ENCODE assay signal across 1 cellular context in the genomic region with DNA sequence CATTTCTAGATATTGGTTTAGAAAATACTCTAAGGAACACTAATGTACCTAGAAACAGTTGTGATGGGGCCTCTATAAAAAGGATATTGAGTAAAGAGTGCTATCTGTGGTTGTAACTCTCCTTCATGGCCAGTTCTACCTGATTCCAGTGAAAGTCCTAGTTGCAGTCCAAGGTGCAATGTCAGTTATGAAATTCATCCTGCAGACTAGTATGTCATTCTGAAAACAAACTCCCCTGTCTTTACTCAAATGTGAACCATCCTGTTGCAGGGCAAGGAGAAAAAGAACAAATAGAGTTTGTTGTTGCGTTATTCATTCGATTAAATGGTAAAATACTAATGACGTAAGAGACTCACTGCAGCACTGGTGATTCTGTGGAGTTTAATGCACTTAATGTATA.
TF ChIP-seq lines count a peak whose summit lies in the region.

No MANE protein-coding gene starts in this region.

TF ChIP-seq in HepG2, 621 proteins besides CTCF, POLR2A, EP300 and RAD21 (continued from another document and continues in another):
- TF ChIP-seq, protein P1, sequence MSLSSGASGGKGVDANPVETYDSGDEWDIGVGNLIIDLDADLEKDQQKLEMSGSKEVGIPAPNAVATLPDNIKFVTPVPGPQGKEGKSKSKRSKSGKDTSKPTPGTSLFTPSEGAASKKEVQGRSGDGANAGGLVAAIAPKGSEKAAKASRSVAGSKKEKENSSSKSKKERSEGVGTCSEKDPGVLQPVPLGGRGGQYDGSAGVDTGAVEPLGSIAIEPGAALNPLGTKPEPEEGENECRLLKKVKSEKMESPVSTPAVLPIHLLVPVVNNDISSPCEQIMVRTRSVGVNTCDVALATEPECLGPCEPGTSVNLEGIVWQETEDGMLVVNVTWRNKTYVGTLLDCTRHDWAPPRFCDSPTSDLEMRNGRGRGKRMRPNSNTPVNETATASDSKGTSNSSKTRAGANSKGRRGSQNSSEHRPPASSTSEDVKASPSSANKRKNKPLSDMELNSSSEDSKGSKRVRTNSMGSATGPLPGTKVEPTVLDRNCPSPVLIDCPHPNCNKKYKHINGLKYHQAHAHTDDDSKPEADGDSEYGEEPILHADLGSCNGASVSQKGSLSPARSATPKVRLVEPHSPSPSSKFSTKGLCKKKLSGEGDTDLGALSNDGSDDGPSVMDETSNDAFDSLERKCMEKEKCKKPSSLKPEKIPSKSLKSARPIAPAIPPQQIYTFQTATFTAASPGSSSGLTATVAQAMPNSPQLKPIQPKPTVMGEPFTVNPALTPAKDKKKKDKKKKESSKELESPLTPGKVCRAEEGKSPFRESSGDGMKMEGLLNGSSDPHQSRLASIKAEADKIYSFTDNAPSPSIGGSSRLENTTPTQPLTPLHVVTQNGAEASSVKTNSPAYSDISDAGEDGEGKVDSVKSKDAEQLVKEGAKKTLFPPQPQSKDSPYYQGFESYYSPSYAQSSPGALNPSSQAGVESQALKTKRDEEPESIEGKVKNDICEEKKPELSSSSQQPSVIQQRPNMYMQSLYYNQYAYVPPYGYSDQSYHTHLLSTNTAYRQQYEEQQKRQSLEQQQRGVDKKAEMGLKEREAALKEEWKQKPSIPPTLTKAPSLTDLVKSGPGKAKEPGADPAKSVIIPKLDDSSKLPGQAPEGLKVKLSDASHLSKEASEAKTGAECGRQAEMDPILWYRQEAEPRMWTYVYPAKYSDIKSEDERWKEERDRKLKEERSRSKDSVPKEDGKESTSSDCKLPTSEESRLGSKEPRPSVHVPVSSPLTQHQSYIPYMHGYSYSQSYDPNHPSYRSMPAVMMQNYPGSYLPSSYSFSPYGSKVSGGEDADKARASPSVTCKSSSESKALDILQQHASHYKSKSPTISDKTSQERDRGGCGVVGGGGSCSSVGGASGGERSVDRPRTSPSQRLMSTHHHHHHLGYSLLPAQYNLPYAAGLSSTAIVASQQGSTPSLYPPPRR (CRISPR knock-in tag; IDR thresholded peaks at IDR 0.05; ENCODE audit: borderline replicate concordance) = 0 out of 2 replicates have a peak, but pooled peaks have one; percentile 7
- TF ChIP-seq ZNF335 (CRISPR knock-in tag; IDR thresholded peaks at IDR 0.05) (no peak), MAFK (conservative IDR thresholded peaks at IDR 0.05 in 1 of 2, IDR thresholded peaks at IDR 0.05 in 1 of 2; ENCODE audit: low read length in 2 of 2) (no peak), DBP (CRISPR knock-in tag; IDR thresholded peaks at IDR 0.05; ENCODE audit: not compliant biosample characterization) (no peak), MATR3 (CRISPR knock-in tag; IDR thresholded peaks at IDR 0.05) (no peak), CEBPB (IDR thresholded peaks at IDR 0.05; ENCODE audit: borderline replicate concordance, low read depth, low read length) (peak; percentile 65), MYPOP (CRISPR knock-in tag; IDR thresholded peaks at IDR 0.05) (no peak), ZNF687 (CRISPR knock-in tag; IDR thresholded peaks at IDR 0.05) (no peak), SNAPC4 (CRISPR knock-in tag; IDR thresholded peaks at IDR 0.05) (no peak), KLF12 (CRISPR knock-in tag; IDR thresholded peaks at IDR 0.05; ENCODE audit: borderline replicate concordance) (no peak), BHLHE40 (IDR thresholded peaks at IDR 0.05; ENCODE audit: low read length) (no peak), SOX13 (IDR thresholded peaks at IDR 0.05) (no peak), SOX13 (CRISPR knock-in tag; conservative IDR thresholded peaks at IDR 0.05 in 1 of 2, IDR thresholded peaks at IDR 0.05 in 1 of 2) (peak in 1 of 2 experiments; percentile 74; a peak in 2 of 4 replicates), ZNF282 (IDR thresholded peaks at IDR 0.05; ENCODE audit: partially characterized antibody) (no peak), ADNP (CRISPR knock-in tag; IDR thresholded peaks at IDR 0.05) (no peak), ZFP62 (CRISPR knock-in tag; IDR thresholded peaks at IDR 0.05) (no peak), SALL1 (CRISPR knock-in tag; IDR thresholded peaks at IDR 0.05) (peak; percentile 74; the same call in 1 of the 2 replicates), ARHGAP35 (CRISPR knock-in tag; IDR thresholded peaks at IDR 0.05; ENCODE audit: borderline replicate concordance) (no peak), ZSCAN5A (CRISPR knock-in tag; IDR thresholded peaks at IDR 0.05; ENCODE audit: borderline replicate concordance) (no peak), MEF2D (CRISPR knock-in tag; IDR thresholded peaks at IDR 0.05) (no peak), ATF3 (CRISPR knock-in tag; IDR thresholded peaks at IDR 0.05) (no peak), ZNF263 (CRISPR knock-in tag; IDR thresholded peaks at IDR 0.05) (no peak)
- TF ChIP-seq, protein P2, sequence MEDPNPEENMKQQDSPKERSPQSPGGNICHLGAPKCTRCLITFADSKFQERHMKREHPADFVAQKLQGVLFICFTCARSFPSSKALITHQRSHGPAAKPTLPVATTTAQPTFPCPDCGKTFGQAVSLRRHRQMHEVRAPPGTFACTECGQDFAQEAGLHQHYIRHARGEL (CRISPR knock-in tag; IDR thresholded peaks at IDR 0.05) = no peak
- TF ChIP-seq, protein P3, sequence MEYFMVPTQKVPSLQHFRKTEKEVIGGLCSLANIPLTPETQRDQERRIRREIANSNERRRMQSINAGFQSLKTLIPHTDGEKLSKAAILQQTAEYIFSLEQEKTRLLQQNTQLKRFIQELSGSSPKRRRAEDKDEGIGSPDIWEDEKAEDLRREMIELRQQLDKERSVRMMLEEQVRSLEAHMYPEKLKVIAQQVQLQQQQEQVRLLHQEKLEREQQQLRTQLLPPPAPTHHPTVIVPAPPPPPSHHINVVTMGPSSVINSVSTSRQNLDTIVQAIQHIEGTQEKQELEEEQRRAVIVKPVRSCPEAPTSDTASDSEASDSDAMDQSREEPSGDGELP (IDR thresholded peaks at IDR 0.05; ENCODE audit: borderline replicate concordance, low read depth) = no peak
- TF ChIP-seq, protein P4, sequence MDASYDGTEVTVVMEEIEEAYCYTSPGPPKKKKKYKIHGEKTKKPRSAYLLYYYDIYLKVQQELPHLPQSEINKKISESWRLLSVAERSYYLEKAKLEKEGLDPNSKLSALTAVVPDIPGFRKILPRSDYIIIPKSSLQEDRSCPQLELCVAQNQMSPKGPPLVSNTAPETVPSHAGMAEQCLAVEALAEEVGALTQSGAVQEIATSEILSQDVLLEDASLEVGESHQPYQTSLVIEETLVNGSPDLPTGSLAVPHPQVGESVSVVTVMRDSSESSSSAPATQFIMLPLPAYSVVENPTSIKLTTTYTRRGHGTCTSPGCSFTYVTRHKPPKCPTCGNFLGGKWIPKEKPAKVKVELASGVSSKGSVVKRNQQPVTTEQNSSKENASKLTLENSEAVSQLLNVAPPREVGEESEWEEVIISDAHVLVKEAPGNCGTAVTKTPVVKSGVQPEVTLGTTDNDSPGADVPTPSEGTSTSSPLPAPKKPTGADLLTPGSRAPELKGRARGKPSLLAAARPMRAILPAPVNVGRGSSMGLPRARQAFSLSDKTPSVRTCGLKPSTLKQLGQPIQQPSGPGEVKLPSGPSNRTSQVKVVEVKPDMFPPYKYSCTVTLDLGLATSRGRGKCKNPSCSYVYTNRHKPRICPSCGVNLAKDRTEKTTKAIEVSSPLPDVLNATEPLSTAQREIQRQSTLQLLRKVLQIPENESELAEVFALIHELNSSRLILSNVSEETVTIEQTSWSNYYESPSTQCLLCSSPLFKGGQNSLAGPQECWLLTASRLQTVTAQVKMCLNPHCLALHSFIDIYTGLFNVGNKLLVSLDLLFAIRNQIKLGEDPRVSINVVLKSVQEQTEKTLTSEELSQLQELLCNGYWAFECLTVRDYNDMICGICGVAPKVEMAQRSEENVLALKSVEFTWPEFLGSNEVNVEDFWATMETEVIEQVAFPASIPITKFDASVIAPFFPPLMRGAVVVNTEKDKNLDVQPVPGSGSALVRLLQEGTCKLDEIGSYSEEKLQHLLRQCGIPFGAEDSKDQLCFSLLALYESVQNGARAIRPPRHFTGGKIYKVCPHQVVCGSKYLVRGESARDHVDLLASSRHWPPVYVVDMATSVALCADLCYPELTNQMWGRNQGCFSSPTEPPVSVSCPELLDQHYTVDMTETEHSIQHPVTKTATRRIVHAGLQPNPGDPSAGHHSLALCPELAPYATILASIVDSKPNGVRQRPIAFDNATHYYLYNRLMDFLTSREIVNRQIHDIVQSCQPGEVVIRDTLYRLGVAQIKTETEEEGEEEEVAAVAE (CRISPR knock-in tag; IDR thresholded peaks at IDR 0.05; ENCODE audit: borderline replicate concordance) = peak; percentile 31; the same call in 1 of the 2 replicates
